In the genomic region with DNA sequence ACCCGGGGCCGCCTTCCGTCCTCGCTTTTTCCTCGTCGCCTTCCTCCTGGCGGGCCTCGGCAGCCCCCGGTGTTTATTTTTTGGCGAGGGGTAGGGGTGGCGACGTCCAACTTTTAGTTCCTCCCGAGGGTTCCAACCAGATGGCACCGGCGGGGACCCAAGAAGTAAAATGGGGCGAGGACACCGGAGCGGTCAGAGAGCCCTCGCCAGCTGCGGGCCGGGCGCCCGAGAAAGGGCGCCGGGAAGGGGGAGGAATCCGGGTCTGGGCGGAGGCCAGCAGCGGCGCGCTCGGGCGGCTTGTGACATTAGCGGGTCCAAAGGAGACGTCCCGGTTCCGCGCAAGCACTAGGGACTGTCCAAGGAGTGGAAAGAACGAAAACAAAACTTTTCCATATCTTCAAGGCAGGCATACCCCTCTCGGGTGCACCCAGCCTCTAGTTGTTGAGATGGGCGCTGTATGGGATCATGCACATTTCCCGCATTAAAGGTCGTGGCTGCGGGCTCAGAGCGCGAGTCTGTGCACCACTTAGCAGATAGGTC, we compare ENCODE assay signal across 8 cellular contexts. TPM values are rescaled to one million over a fixed set of nuclear protein-coding genes. Genes with fewer than 3 reads are reported as not detected.
DNase-seq lines count a peak whose midpoint lies in the region; ATAC-seq, FAIRE-seq and TF ChIP-seq lines count a peak whose summit lies in the region.

No MANE protein-coding gene starts in this region.

- H3K4me2 ChIP-seq in GM23248 (ENCODE audit: unreplicated experiment): peak overlapping the region; percentile 75

- H3K9ac ChIP-seq in GM23248: peak overlapping the region; percentile 92

- TF ChIP-seq CTCF in GM10248 (IDR thresholded peaks at IDR 0.05; ENCODE audit: control extremely low read depth, extremely low read depth, low read depth, missing control alignments): peak; percentile 5

- H2AFZ ChIP-seq in GM23248: peak overlapping the region; percentile 95

- POLR2A ChIA-PET in GM10248 (lab: Yijun Ruan, JAX): no interaction called here

- H3K27me3 Mint-ChIP-seq in natural killer cell treated with Interleukin-12 subunit alpha and Interleukin-12 subunit beta and Interleukin-15 and Interleukin-18, amount 100 ng/mL, for 72 hours: no peaks in the 10 kb centered on the region

- H3K4me1 ChIP-seq in GM23248 (ENCODE audit: insufficient read depth): peaks cover 6% of the 10 kb centered on the region; the same call in 1 of the 2 replicates

- H3F3A ChIP-seq in GM23248 (ENCODE audit: insufficient read depth): no peaks in the 10 kb centered on the region

- 1 to 2% methylated on average over 26 to 44 of the region's 45 CpGs for WGBS in GM23248 (ENCODE audit: low coverage in 1 of 2, low lambda C conversion rate in 2 of 2, missing lambda C conversion rate in 2 of 2), 2 experiments

- peaks cover 16% of the 10 kb centered on the region for H3K79me2 ChIP-seq in GM23248 (ENCODE audit: insufficient read depth)

- no peaks in the 10 kb centered on the region for H4K20me1 ChIP-seq in GM23248 (ENCODE audit: insufficient read depth)

- peak overlapping the region; percentile 89 for H3K4me3 Mint-ChIP-seq in natural killer cell treated with Interleukin-12 subunit alpha and Interleukin-12 subunit beta and Interleukin-15 and Interleukin-18, amount 100 ng/mL, for 72 hours

- H3K4me3 ChIP-seq in GM23248: peak overlapping the region; percentile 84

- ATAC-seq in natural killer cell treated with Interleukin-12 subunit alpha and Interleukin-12 subunit beta and Interleukin-15 and Interleukin-18, amount 100 ng/mL, for 72 hours: peak; percentile 12 to 34

- H3K9me3 ChIP-seq in GM23248 (ENCODE audit: low read depth): no peaks in the 10 kb centered on the region

- FAIRE-seq in frontal cortex (lab: Jason Lieb, UNC): no peak
- FAIRE-seq in H54 (lab: Jason Lieb, UNC): no peak

- CTCF ChIA-PET in GM10248 (lab: Yijun Ruan, JAX): interaction anchor here (0.7 to 6.5 kb wide), 5 partner anchors 9 to 114 kb away, joined by 3 to 35 read pairs (median 3); no protein-coding TSS in a partner anchor

- H3K9me3 Mint-ChIP-seq in natural killer cell treated with Interleukin-12 subunit alpha and Interleukin-12 subunit beta and Interleukin-15 and Interleukin-18, amount 100 ng/mL, for 72 hours: no peaks in the 10 kb centered on the region

- peak; percentile 40 for DNase-seq in GM10248 (ENCODE audit: extremely low spot score)
- DNase-seq in GM23248: peak; percentile 64
- peak; percentile 8 for DNase-seq in LoVo (ENCODE audit: low spot score)
- DNase-seq in activated naive CD4-positive, alpha-beta T cell treated with anti-CD3 and anti-CD28 coated beads, Interleukin-2, amount 50 U/mL, for 16 hours: peak; percentile 14
- peak; percentile 60 to 61 for DNase-seq in frontal cortex (ENCODE audit: low spot score in 2 of 2)
- DNase-seq in natural killer cell treated with Interleukin-12 subunit alpha and Interleukin-12 subunit beta and Interleukin-15 and Interleukin-18, amount 100 ng/mL, for 72 hours (ENCODE audit: low spot score): no peak
- DNase-seq in COLO829 (ENCODE audit: low spot score): no peak
- DNase-seq in H54 (ENCODE audit: insufficient read length, low spot score): no peak

- peak overlapping the region; percentile 64 to 82 for H3K27ac Mint-ChIP-seq in natural killer cell treated with Interleukin-12 subunit alpha and Interleukin-12 subunit beta and Interleukin-15 and Interleukin-18, amount 100 ng/mL, for 72 hours

- peaks cover 10% of the 10 kb centered on the region for H3K36me3 Mint-ChIP-seq in natural killer cell treated with Interleukin-12 subunit alpha and Interleukin-12 subunit beta and Interleukin-15 and Interleukin-18, amount 100 ng/mL, for 72 hours

- H3K4me1 Mint-ChIP-seq in natural killer cell treated with Interleukin-12 subunit alpha and Interleukin-12 subunit beta and Interleukin-15 and Interleukin-18, amount 100 ng/mL, for 72 hours (ENCODE audit: low read depth in 2 of 2): peaks cover 21% of the 10 kb centered on the region in 2 donors

- H3K36me3 ChIP-seq in GM23248 (ENCODE audit: low read depth): no peaks in the 10 kb centered on the region

- H3K27ac ChIP-seq in GM23248: peak overlapping the region; percentile 67

- H3K9me2 ChIP-seq in GM23248 (ENCODE audit: insufficient read depth): no peaks in the 10 kb centered on the region

- H3K27me3 ChIP-seq in GM23248 (replicated peaks; ENCODE audit: insufficient read depth): no peaks in the 10 kb centered on the region

- in situ Hi-C loops in GM23248 (cut with MboI): no loop called here

- TF ChIP-seq POLR2A in H54 (IDR thresholded peaks at IDR 0.05; ENCODE audit: low read depth, low read length): no peak

RNA-seq across cellular contexts. Expression of a gene that starts 0.7 kb away (rescaled TPM):
- total RNA-seq in GM23248 (2014; rRNA removed; shearing (Covaris generic)): 9.4 and 11.3 TPM in 2 replicates
- polyA plus RNA-seq in GM23248 (2016; fragmentation: Nextera tagmentation; extraction: Ambion mirVana): 9.2 and 9.4 TPM in 2 replicates
- 56.7 TPM for total RNA-seq in frontal cortex
- 10 to 100 TPM in 1 of 2 donors, 1 to 10 TPM in 1; 9.1 to 15.7 TPM for total RNA-seq in natural killer cell treated with Interleukin-12 subunit alpha and Interleukin-12 subunit beta and Interleukin-15 and Interleukin-18, amount 100 ng/mL, for 72 hours

Comparison
In these comparisons a context has a peak if more than half of its experiments do, and no peak if none do; other contexts are left out.
1. DNase-seq: peak in GM10248 (single experiment), GM23248 (single experiment), LoVo (single experiment), activated naive CD4-positive, alpha-beta T cell treated with anti-CD3 and anti-CD28 coated beads, Interleukin-2, amount 50 U/mL, for 16 hours (single experiment) and frontal cortex (2 of 2); none in natural killer cell treated with Interleukin-12 subunit alpha and Interleukin-12 subunit beta and Interleukin-15 and Interleukin-18, amount 100 ng/mL, for 72 hours (single experiment), COLO829 (single experiment) and H54 (single experiment).